In the genomic region with DNA sequence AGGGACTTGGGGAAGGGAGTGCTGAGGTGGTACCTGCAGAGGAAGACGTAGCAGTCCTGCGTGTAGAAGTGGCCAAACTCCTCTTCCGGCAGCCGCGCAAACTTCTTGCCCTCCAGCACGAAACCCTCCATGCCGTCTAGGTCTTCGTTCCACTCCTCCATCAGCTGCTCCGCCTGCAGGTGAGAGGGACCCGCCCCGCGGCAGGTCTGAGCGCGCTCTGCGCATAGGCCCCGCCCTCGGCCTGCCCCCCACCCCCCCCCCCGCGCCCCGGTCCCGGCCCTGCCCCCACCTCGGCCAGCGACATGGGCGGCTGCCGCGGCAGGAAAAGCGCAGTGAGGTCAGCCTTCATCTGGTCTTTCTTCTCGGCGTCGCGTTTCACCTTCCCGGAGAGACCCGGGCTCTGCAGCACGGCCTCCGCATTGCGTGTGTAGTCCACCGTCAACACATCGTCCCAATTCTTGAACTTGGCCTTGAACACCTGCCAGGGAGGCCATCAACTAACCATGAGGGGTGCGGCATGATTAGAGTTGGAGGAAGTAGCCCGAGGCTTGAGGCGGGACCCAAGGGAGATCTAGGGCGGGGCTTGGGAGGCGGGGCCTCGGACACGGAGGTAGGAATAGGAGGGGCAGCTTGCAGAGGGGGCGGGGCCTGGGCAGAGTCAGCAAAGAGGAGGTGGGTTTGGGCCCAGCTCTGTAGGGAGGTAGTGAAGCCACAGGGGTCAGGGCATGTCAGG, we compare ENCODE assay signal across 9 cellular contexts. TPM values are rescaled to one million over a fixed set of nuclear protein-coding genes. Genes with fewer than 3 reads are reported as not detected.
DNase-seq lines count a peak whose midpoint lies in the region; ATAC-seq and TF ChIP-seq lines count a peak whose summit lies in the region.
"Had no signal": no experiment of that assay in that cellular context is flagged by ENCODE, and none has a peak within 500 bp of the region (broad histone marks: within the 10 kb centered on the region; RNA-seq: fewer than 3 reads in every experiment).

No MANE protein-coding gene starts in this region.

- peaks cover 3% of the 10 kb centered on the region for H3K4me1 Mint-ChIP-seq in activated CD4-positive, alpha-beta memory T cell treated with anti-CD3 and anti-CD28 coated beads, Interleukin-2, amount 10 ng/mL, durations not matched to agents 7 days and 5 days

- ATAC-seq in Right ventricle myocardium superior (ENCODE audit: poor library complexity) (peak; percentile 47), gastrocnemius medialis (peak in 1 of 2 donors; percentile 12)

- H3K4me1 ChIP-seq in gastrocnemius medialis = peaks cover 5 to 8% of the 10 kb centered on the region in 2 donors

- H3K27ac Mint-ChIP-seq in activated CD4-positive, alpha-beta memory T cell treated with anti-CD3 and anti-CD28 coated beads, Interleukin-2, amount 10 ng/mL, durations not matched to agents 7 days and 5 days = no peak overlapping the region

- intact Hi-C loops in Right ventricle myocardium superior (cut with DNase I) = no loop called here
- intact Hi-C loops in gastrocnemius medialis (cut with DNase I; ENCODE audit: low total_unique reads) = no loop called here

- H3K4me3 ChIP-seq in gastrocnemius medialis = no peak overlapping the region
- no peak overlapping the region for H3K4me3 ChIP-seq in coronary artery

- no peaks in the 10 kb centered on the region for H3K27me3 ChIP-seq in gastrocnemius medialis

- POLR2A ChIA-PET in activated CD4-positive, alpha-beta memory T cell treated with anti-CD3 and anti-CD28 coated beads, Interleukin-2, amount 10 ng/mL, durations not matched to agents 7 days and 5 days (lab: Charles Lee) = interaction anchor here (2.7 kb wide), 1 partner anchor 14 kb away, joined by 8 read pairs; the partner anchor contains the start of gene MIEF2

- in situ Hi-C loops in gastrocnemius medialis (cut with MboI; ENCODE audit: low sequenced_read_pairs in 4 of 4) = no loop called here

- peaks cover 55% of the 10 kb centered on the region for H3K36me3 Mint-ChIP-seq in activated CD4-positive, alpha-beta memory T cell treated with anti-CD3 and anti-CD28 coated beads, Interleukin-2, amount 10 ng/mL, durations not matched to agents 7 days and 5 days (ENCODE audit: low read depth)

- CTCF ChIA-PET in activated CD4-positive, alpha-beta memory T cell treated with anti-CD3 and anti-CD28 coated beads, Interleukin-2, amount 10 ng/mL, durations not matched to agents 7 days and 5 days (lab: Charles Lee) = interaction anchor here (0.6 to 1.2 kb wide), 2 partner anchors 18 to 64 kb away, joined by 3 read pairs; no protein-coding TSS in a partner anchor

- H3K9me3 ChIP-seq in gastrocnemius medialis = no peaks in the 10 kb centered on the region

- H3K27ac ChIP-seq in gastrocnemius medialis = peak overlapping the region in 3 of 4 donors; percentile 45 to 65 (median 62)
- peak overlapping the region in 1 of 2 donors; percentile 21 for H3K27ac ChIP-seq in coronary artery

- no peaks in the 10 kb centered on the region for H3K9me3 Mint-ChIP-seq in activated CD4-positive, alpha-beta memory T cell treated with anti-CD3 and anti-CD28 coated beads, Interleukin-2, amount 10 ng/mL, durations not matched to agents 7 days and 5 days
- H3K9me3 Mint-ChIP-seq: central memory CD8-positive, alpha-beta T cell had no signal

- no peak for TF ChIP-seq POLR2A in gastrocnemius medialis (IDR thresholded peaks at IDR 0.05)

- TF ChIP-seq CTCF in gastrocnemius medialis (IDR thresholded peaks at IDR 0.05 in 4 of 5, conservative IDR thresholded peaks at IDR 0.05 in 1 of 5) (no peak), coronary artery (IDR thresholded peaks at IDR 0.05) (no peak)

- H3K36me3 ChIP-seq in gastrocnemius medialis = peaks cover 0 to 87% of the 10 kb centered on the region in 2 donors

- H3K4me3 Mint-ChIP-seq in activated CD4-positive, alpha-beta memory T cell treated with anti-CD3 and anti-CD28 coated beads, Interleukin-2, amount 10 ng/mL, durations not matched to agents 7 days and 5 days = no peak overlapping the region
- H3K4me3 Mint-ChIP-seq: central memory CD8-positive, alpha-beta T cell had no signal

- DNase-seq in EH (ENCODE audit: low read depth) = peak; percentile 63
- DNase-seq in NCI-H1092 treated with DMSO at 0.1 percent for 48 hours (lab: John Stamatoyannopoulos, UW) = peak; percentile 3
- peak; percentile 47 for DNase-seq in activated CD4-positive, alpha-beta memory T cell treated with anti-CD3 and anti-CD28 coated beads, Interleukin-2, amount 10 ng/mL, durations not matched to agents 7 days and 5 days
- peak; percentile 76 for DNase-seq in Right ventricle myocardium superior
- no peak for DNase-seq in gastrocnemius medialis
- DNase-seq in coronary artery (ENCODE audit: low spot score) = no peak
- DNase-seq in mesenteric fat pad (ENCODE audit: low spot score) = no peak
- no peak for DNase-seq in SW480 (ENCODE audit: low spot score)

- no peaks in the 10 kb centered on the region for H3K27me3 Mint-ChIP-seq in activated CD4-positive, alpha-beta memory T cell treated with anti-CD3 and anti-CD28 coated beads, Interleukin-2, amount 10 ng/mL, durations not matched to agents 7 days and 5 days
- H3K27me3 Mint-ChIP-seq: central memory CD8-positive, alpha-beta T cell had no signal

RNA-seq across cellular contexts. Expression of gene FLII, which starts 11.5 kb away (rescaled TPM):
- total RNA-seq in activated CD4-positive, alpha-beta memory T cell treated with anti-CD3 and anti-CD28 coated beads, Interleukin-2, amount 10 ng/mL, durations not matched to agents 7 days and 5 days = 100 to 1,000 TPM; 336 TPM
- total RNA-seq in Right ventricle myocardium superior (269 TPM), gastrocnemius medialis (100 to 1,000 TPM; 600 to 752 (median 681) TPM), mesenteric fat pad (269 TPM)

RNA-seq across cellular contexts. Expression of gene MIEF2, which starts 13.4 kb away (rescaled TPM):
- total RNA-seq in activated CD4-positive, alpha-beta memory T cell treated with anti-CD3 and anti-CD28 coated beads, Interleukin-2, amount 10 ng/mL, durations not matched to agents 7 days and 5 days = 10 to 100 TPM in 1 of 2 experiments, 1 to 10 TPM in 1; 9.2 to 10.9 TPM
- total RNA-seq in Right ventricle myocardium superior (32.7 TPM), gastrocnemius medialis (10 to 100 TPM; 19.3 to 45.2 (median 34.3) TPM), mesenteric fat pad (4.6 TPM)

RNA-seq across cellular contexts. Expression of gene LLGL1, which starts 21.6 kb away (rescaled TPM):
- total RNA-seq in activated CD4-positive, alpha-beta memory T cell treated with anti-CD3 and anti-CD28 coated beads, Interleukin-2, amount 10 ng/mL, durations not matched to agents 7 days and 5 days = 10 to 100 TPM; 22.8 to 22.9 TPM
- total RNA-seq in Right ventricle myocardium superior (7.9 TPM), gastrocnemius medialis (10 to 100 TPM in 3 of 4 donors, 1 to 10 TPM in 1; 9.7 to 21.0 (median 15.7) TPM), mesenteric fat pad (12.0 TPM)

Comparison
In these comparisons a context has a peak if more than half of its experiments do, and no peak if none do; other contexts are left out.
1. DNase-seq: peak in EH (single experiment), NCI-H1092 treated with DMSO at 0.1 percent for 48 hours (single experiment), activated CD4-positive, alpha-beta memory T cell treated with anti-CD3 and anti-CD28 coated beads, Interleukin-2, amount 10 ng/mL, durations not matched to agents 7 days and 5 days (single experiment) and Right ventricle myocardium superior (single experiment); none in gastrocnemius medialis (0 of 2), coronary artery (single experiment), mesenteric fat pad (single experiment) and SW480 (single experiment).